Comparison of ENCODE assay signal across 12 cellular contexts in the genomic region with DNA sequence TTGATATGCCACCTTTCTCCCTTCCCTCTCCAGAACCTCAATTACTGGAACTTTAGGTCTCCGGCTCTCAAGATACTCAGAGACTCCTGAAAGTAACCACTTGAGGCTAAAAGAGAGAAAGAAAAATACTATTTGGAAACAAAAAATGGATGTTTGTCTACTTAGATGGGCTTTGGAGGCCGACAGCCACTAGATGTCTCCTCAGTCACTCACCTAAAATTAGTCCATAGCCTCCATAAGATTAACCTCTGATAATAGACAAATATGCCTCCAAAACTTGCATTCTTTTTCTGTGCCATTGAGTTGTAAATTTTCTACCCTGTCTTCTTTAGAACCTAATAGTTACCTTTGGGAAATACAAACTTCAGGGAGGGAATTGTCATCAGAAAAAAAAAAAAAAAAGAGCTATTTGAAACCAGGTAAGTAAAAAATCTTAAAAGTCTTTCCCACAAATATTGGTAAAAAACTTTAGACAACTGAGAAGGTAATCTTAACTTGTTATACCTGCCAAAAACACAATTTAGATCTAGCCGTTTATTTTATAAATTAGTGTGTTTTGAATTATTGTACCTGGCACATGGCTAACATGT. TPM values are rescaled to one million over a fixed set of nuclear protein-coding genes. Genes with fewer than 3 reads are reported as not detected.
A peak's percentile ranks its signal among the peaks of the same experiment; 100 is the strongest.
DNase-seq lines count a peak whose midpoint lies in the region; ATAC-seq and TF ChIP-seq lines count a peak whose summit lies in the region.
"Had no signal": no experiment of that assay in that cellular context is flagged by ENCODE, and none has a peak within 500 bp of the region (broad histone marks: within the 10 kb centered on the region; RNA-seq: fewer than 3 reads in every experiment).

No MANE protein-coding gene starts in this region.

- H3K9me2 ChIP-seq in neural cell (ENCODE audit: insufficient read depth, low read length) = no peaks in the 10 kb centered on the region

- no peak overlapping the region for H3K4me3 ChIP-seq in neural cell (ENCODE audit: low read length)

- H3K27ac ChIP-seq in neural cell (ENCODE audit: low read length) = no peak overlapping the region

- no peaks in the 10 kb centered on the region for H3K36me3 ChIP-seq in neural cell (ENCODE audit: insufficient read depth, low read length)

- in situ Hi-C loops in G401 (cut with HindIII; ENCODE audit: low sequenced_read_pairs) = no loop called here

- peak; percentile 55 for DNase-seq in G401 (ENCODE audit: low spot score)
- peak; percentile 31 to 48 for DNase-seq in Kasumi-1 (lab: John Stamatoyannopoulos, UW)
- no peak for DNase-seq in putamen (ENCODE audit: low spot score)
- no peak for DNase-seq in activated CD8-positive, alpha-beta memory T cell treated with anti-CD3 and anti-CD28 coated beads for 24 hours
- no peak for DNase-seq in activated effector memory CD4-positive, alpha-beta T cell treated with anti-CD3 and anti-CD28 coated beads, Interleukin-2, amount 50 U/mL, for 16 hours
- DNase-seq: activated CD8-positive, alpha-beta memory T cell treated with anti-CD3 and anti-CD28 coated beads, Interleukin-2, amount 50 U/mL, for 4 hours; effector memory CD4-positive, alpha-beta T cell; Right ventricle myocardium superior had no signal

- no peak overlapping the region for H3K4me3 Mint-ChIP-seq in brain

- H2AFZ ChIP-seq in neural cell (ENCODE audit: low read depth, low read length) = no peak overlapping the region

- no peaks in the 10 kb centered on the region for H4K20me1 ChIP-seq in neural cell (ENCODE audit: insufficient read depth)

- TF ChIP-seq RAD21 in neural cell (conservative IDR thresholded peaks at IDR 0.05) = peak; percentile 29

- no peaks in the 10 kb centered on the region for H3K9me3 ChIP-seq in neural cell (ENCODE audit: low read length)

- H3K9ac ChIP-seq in neural cell (ENCODE audit: low read length) = no peak overlapping the region

- peak overlapping the region in 1 of 5 experiments; percentile 3 for H3K27ac Mint-ChIP-seq in brain

- H3K36me3 Mint-ChIP-seq in brain = no peaks in the 10 kb centered on the region

- no peak overlapping the region for H3K4me2 ChIP-seq in neural cell (ENCODE audit: low read length)

- no peaks in the 10 kb centered on the region for H3F3A ChIP-seq in neural cell (ENCODE audit: insufficient read depth, low read length, poor library complexity, severe bottlenecking)

- ATAC-seq in GM18502 (IDR thresholded peaks at IDR 0.05; ENCODE audit: poor library complexity, unreplicated experiment) = no peak

- peaks cover 0 to 3% (median 0%) of the 10 kb centered on the region in 5 experiments for H3K9me3 Mint-ChIP-seq in brain

- peak; percentile 31 to 44 for TF ChIP-seq CTCF in brain (conservative IDR thresholded peaks at IDR 0.05)
- TF ChIP-seq CTCF in neural cell (IDR thresholded peaks at IDR 0.05; ENCODE audit: poor library complexity, severe bottlenecking) = peak; percentile 33

- H3K79me2 ChIP-seq in neural cell (replicated peaks; ENCODE audit: insufficient read depth, low read length) = no peaks in the 10 kb centered on the region

- no peak for TF ChIP-seq EP300 in neural cell (conservative IDR thresholded peaks at IDR 0.05; ENCODE audit: poor library complexity, severe bottlenecking)

- peaks cover 2% of the 10 kb centered on the region for H3K27me3 Mint-ChIP-seq in brain

- H3K27me3 ChIP-seq in neural cell (ENCODE audit: insufficient read depth, low read depth, low read length) = no peaks in the 10 kb centered on the region

- peaks cover 12% of the 10 kb centered on the region for H3K4me1 Mint-ChIP-seq in brain

TF ChIP-seq in neural cell, 6 proteins besides CTCF, POLR2A, EP300 and RAD21:
- TF ChIP-seq SMC3 (conservative IDR thresholded peaks at IDR 0.05; ENCODE audit: poor library complexity) (no peak), POLR2AphosphoS5 (IDR thresholded peaks at IDR 0.05) (no peak), MXI1 (conservative IDR thresholded peaks at IDR 0.05; ENCODE audit: poor library complexity, severe bottlenecking) (no peak), TAF1 (IDR thresholded peaks at IDR 0.05; ENCODE audit: low read depth) (no peak), EZH2 (IDR thresholded peaks at IDR 0.05; ENCODE audit: borderline replicate concordance, insufficient read depth, low read length, poor library complexity, severe bottlenecking) (no peak)
- TF ChIP-seq, protein P1, sequence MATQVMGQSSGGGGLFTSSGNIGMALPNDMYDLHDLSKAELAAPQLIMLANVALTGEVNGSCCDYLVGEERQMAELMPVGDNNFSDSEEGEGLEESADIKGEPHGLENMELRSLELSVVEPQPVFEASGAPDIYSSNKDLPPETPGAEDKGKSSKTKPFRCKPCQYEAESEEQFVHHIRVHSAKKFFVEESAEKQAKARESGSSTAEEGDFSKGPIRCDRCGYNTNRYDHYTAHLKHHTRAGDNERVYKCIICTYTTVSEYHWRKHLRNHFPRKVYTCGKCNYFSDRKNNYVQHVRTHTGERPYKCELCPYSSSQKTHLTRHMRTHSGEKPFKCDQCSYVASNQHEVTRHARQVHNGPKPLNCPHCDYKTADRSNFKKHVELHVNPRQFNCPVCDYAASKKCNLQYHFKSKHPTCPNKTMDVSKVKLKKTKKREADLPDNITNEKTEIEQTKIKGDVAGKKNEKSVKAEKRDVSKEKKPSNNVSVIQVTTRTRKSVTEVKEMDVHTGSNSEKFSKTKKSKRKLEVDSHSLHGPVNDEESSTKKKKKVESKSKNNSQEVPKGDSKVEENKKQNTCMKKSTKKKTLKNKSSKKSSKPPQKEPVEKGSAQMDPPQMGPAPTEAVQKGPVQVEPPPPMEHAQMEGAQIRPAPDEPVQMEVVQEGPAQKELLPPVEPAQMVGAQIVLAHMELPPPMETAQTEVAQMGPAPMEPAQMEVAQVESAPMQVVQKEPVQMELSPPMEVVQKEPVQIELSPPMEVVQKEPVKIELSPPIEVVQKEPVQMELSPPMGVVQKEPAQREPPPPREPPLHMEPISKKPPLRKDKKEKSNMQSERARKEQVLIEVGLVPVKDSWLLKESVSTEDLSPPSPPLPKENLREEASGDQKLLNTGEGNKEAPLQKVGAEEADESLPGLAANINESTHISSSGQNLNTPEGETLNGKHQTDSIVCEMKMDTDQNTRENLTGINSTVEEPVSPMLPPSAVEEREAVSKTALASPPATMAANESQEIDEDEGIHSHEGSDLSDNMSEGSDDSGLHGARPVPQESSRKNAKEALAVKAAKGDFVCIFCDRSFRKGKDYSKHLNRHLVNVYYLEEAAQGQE (IDR thresholded peaks at IDR 0.05; ENCODE audit: borderline replicate concordance) = no peak

RNA-seq across cellular contexts. Expression of a gene that starts 11.2 kb away (rescaled TPM):
- total RNA-seq in G401 (2014; rRNA removed; shearing (Covaris generic)) = 1.2 and 1.8 TPM in 2 replicates
- 35.4 TPM for polyA plus RNA-seq in brain (ENCODE audit: insufficient read depth, low read depth, low replicate concordance)
- 13.9 and 21.3 TPM in 2 replicates for polyA plus RNA-seq in neural cell
- polyA minus RNA-seq in neural cell = 86.4 and 103 TPM in 2 replicates
- total RNA-seq: LHCN-M2 had no signal

RNA-seq across cellular contexts. Expression of a gene that starts 34.3 kb away (rescaled TPM):
- total RNA-seq in G401 (2014; rRNA removed; shearing (Covaris generic)) = 87.4 and 96.0 TPM in 2 replicates
- polyA plus RNA-seq in brain (ENCODE audit: insufficient read depth, low read depth, low replicate concordance) (25.2 TPM), neural cell (49.6 and 61.4 TPM in 2 replicates)
- polyA minus RNA-seq in neural cell = 36.0 and 38.2 TPM in 2 replicates

Comparison
In these comparisons a context has a peak if more than half of its experiments do, and no peak if none do; other contexts are left out.
1. DNase-seq: peak in G401 (single experiment) and Kasumi-1 (2 of 2); none in putamen (single experiment), activated CD8-positive, alpha-beta memory T cell treated with anti-CD3 and anti-CD28 coated beads for 24 hours (single experiment) and activated effector memory CD4-positive, alpha-beta T cell treated with anti-CD3 and anti-CD28 coated beads, Interleukin-2, amount 50 U/mL, for 16 hours (single experiment).